In the genomic region with DNA sequence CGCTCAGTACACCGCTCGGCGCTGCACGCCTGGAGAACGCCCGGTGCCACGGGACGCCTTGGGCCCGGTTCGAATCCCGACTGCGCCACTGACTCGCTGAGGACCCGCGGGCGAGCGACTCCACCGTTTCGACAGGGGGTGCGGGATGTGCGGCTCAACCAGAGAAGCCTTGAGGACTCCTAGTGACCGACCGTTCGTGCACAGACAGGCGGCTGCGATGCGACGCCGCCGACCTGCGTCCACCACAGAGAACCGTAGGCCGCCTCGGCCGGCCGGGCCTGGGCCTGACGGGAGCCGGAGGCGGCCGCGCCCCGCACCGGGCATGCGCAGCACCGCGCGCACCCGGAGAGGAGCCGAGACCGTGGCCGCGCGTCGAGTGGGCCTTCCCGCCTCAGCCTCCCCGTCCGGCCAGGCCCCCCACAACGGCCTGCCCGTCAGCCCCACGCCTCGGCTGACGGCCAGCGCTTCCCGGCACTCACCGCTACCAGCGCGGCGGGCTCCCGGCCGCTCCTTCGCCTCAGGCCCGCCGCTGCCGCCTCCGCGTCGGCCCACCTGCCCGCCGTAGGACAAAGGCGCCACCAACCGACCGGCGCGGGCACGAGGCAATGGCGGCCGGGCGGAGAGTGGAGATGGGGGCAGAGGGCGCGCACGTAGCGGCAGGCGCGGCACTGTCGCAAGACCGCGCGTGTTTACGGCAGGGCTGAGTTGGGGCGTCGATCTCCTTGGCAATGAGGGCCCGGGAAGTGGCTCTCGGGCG, we compare ENCODE assay signal across 8 cellular contexts. TPM values are rescaled to one million over a fixed set of nuclear protein-coding genes. Genes with fewer than 3 reads are reported as not detected.
A peak's percentile ranks its signal among the peaks of the same experiment; 100 is the strongest.
DNase-seq lines count a peak whose midpoint lies in the region; ATAC-seq, FAIRE-seq and TF ChIP-seq lines count a peak whose summit lies in the region.

Gene NCOA5 (minus strand): TSS at position 625 of the 757 bp plus-strand sequence. CDS start 10,538 bp downstream, outside the sequence.

- H3K27ac Mint-ChIP-seq in T-helper 1 cell treated with Interleukin-12 subunit alpha and Interleukin-12 subunit beta and Interleukin-4 antibody, amounts not matched to agents 30 μg/mL and 1 μg/mL, for 36 hours, result peak within 1 kb of the TSS; percentile 87

- H3K27ac ChIP-seq in psoas muscle, result peak within 1 kb of the TSS; percentile 100

- peak; percentile 99 for FAIRE-seq in urothelium cell line (lab: Jason Lieb, UNC)

- 0 to 1% (median 0%) methylated on average over 73 to 105 of the region's 105 CpGs for WGBS in psoas muscle, 3 donors

- peaks cover 4% of the 10 kb centered on the region for H3K36me3 Mint-ChIP-seq in T-helper 1 cell treated with Interleukin-12 subunit alpha and Interleukin-12 subunit beta and Interleukin-4 antibody, amounts not matched to agents 30 μg/mL and 1 μg/mL, for 36 hours (ENCODE audit: low read depth)

- H3K36me3 ChIP-seq in psoas muscle (ENCODE audit: insufficient read depth in 1 of 2, low read depth in 1 of 2), result no peaks in the 10 kb centered on the region

- peaks cover 37% of the 10 kb centered on the region for H3K4me1 Mint-ChIP-seq in T-helper 1 cell treated with Interleukin-12 subunit alpha and Interleukin-12 subunit beta and Interleukin-4 antibody, amounts not matched to agents 30 μg/mL and 1 μg/mL, for 36 hours (ENCODE audit: low read depth)

- peak within 1 kb of the TSS; percentile 88 for H3K4me3 Mint-ChIP-seq in T-helper 1 cell treated with Interleukin-12 subunit alpha and Interleukin-12 subunit beta and Interleukin-4 antibody, amounts not matched to agents 30 μg/mL and 1 μg/mL, for 36 hours

- H3K4me1 ChIP-seq in psoas muscle, result peaks cover 53% of the 10 kb centered on the region

- TF ChIP-seq POLR2A in GM15510 (IDR thresholded peaks at IDR 0.05; ENCODE audit: borderline replicate concordance, extremely low read depth, insufficient read length), result peak; percentile 97

- peak within 1 kb of the TSS; percentile 92 for H3K4me3 ChIP-seq in psoas muscle

- no peaks in the 10 kb centered on the region for H3K27me3 ChIP-seq in psoas muscle (ENCODE audit: insufficient read depth in 3 of 3, low read length in 2 of 3)

- ATAC-seq in HG02885 (IDR thresholded peaks at IDR 0.05; ENCODE audit: poor library complexity, unreplicated experiment), result peak; percentile 86
- ATAC-seq in left ventricle myocardium superior, result peak; percentile 98
- ATAC-seq in psoas muscle, result peak; percentile 94 to 98 (median 96)

- peak; percentile 28 for TF ChIP-seq CTCF in psoas muscle (IDR thresholded peaks at IDR 0.05)

- H3K9me3 ChIP-seq in psoas muscle, result no peaks in the 10 kb centered on the region

- intact Hi-C loops in left ventricle myocardium superior (cut with micrococcal nuclease) (no loop called here), psoas muscle (cut with DNase I) (loop anchor here (2.0 to 10.0 kb wide), 3 partner anchors 67 to 295 kb away; partner anchors contain the start of genes DNTTIP1 (in 1 of the 2), WFDC3 (in 1 of the 2) and ZNF335 (in 1 of the 2))

- H3K27me3 Mint-ChIP-seq in T-helper 1 cell treated with Interleukin-12 subunit alpha and Interleukin-12 subunit beta and Interleukin-4 antibody, amounts not matched to agents 30 μg/mL and 1 μg/mL, for 36 hours (ENCODE audit: low read depth), result no peaks in the 10 kb centered on the region

- no peaks in the 10 kb centered on the region for H3K9me3 Mint-ChIP-seq in T-helper 1 cell treated with Interleukin-12 subunit alpha and Interleukin-12 subunit beta and Interleukin-4 antibody, amounts not matched to agents 30 μg/mL and 1 μg/mL, for 36 hours

- DNase-seq in NCI-H1694 (lab: John Stamatoyannopoulos, UW) (peak; percentile 81), amygdala (lab: John Stamatoyannopoulos, UW) (peak; percentile 57 to 98 (median 93)), left ventricle myocardium superior (peak; percentile 98), psoas muscle (peak; percentile 97 to 98), urothelium cell line (ENCODE audit: low spot score) (peak; percentile 99)

RNA-seq across cellular contexts. Expression of gene NCOA5, which starts in this region (rescaled TPM):
- 19.4 TPM for total RNA-seq in left ventricle myocardium superior
- total RNA-seq in psoas muscle, result 10 to 100 TPM; 11.2 to 17.3 (median 12.4) TPM
- polyA plus RNA-seq in psoas muscle, result 10 to 100 TPM in 1 of 3 donors, 1 to 10 TPM in 2; 8.8 to 17.2 (median 9.6) TPM

Comparison
In these comparisons a context has a peak if more than half of its experiments do, and no peak if none do; other contexts are left out.
1. Peak in every context shown above with its lines: DNase-seq, ATAC-seq, H3K4me3 ChIP-seq and H3K27ac ChIP-seq.